8 cellular contexts compared by ENCODE assay signal in genomic region chr6:108781419-108782110, GRCh38.
DNase-seq lines count a peak whose midpoint lies in the region; ATAC-seq and TF ChIP-seq lines count a peak whose summit lies in the region.

No MANE protein-coding gene starts in this region.

- peak overlapping the region; percentile 58 for H2AFZ ChIP-seq in ACC112 (ENCODE audit: low read length, unreplicated experiment)

- H3K4me1 ChIP-seq in ACC112 (ENCODE audit: control insufficient read depth, insufficient read depth, low read length, unreplicated experiment), result peaks cover 27% of the 10 kb centered on the region
- peaks cover 4% of the 10 kb centered on the region for H3K4me1 ChIP-seq in mucosa of stomach (ENCODE audit: control insufficient read depth, insufficient read depth, low read length)

- no peaks in the 10 kb centered on the region for H3K9me3 ChIP-seq in mucosa of stomach (ENCODE audit: control insufficient read depth, low read length)

- H3K27me3 ChIP-seq in ACC112 (ENCODE audit: insufficient read depth, low read length) (no peaks in the 10 kb centered on the region), mucosa of stomach (ENCODE audit: control insufficient read depth, insufficient read depth, low read length) (no peaks in the 10 kb centered on the region)

- no peak for TF ChIP-seq CTCF in coronary artery (IDR thresholded peaks at IDR 0.05)

- no peak overlapping the region for H3K27ac ChIP-seq in ACC112 (ENCODE audit: low read depth, low read length)
- H3K27ac ChIP-seq in coronary artery, result peak overlapping the region; percentile 35 to 39

- H3K4me3 ChIP-seq in ACC112 (ENCODE audit: low read depth, low read length), result peak overlapping the region; percentile 74
- H3K4me3 ChIP-seq in coronary artery, result peak overlapping the region; percentile 65
- H3K4me3 ChIP-seq in mucosa of stomach (ENCODE audit: low read length), result peak overlapping the region; percentile 76

- H3K36me3 ChIP-seq in ACC112 (ENCODE audit: insufficient read depth, low read length) (no peaks in the 10 kb centered on the region), mucosa of stomach (ENCODE audit: control insufficient read depth, insufficient read depth, low read length) (no peaks in the 10 kb centered on the region)

- H3K79me2 ChIP-seq in ACC112 (ENCODE audit: control insufficient read depth, insufficient read depth, low read length, unreplicated experiment), result no peaks in the 10 kb centered on the region

- ATAC-seq in GM21447 (IDR thresholded peaks at IDR 0.05; ENCODE audit: unreplicated experiment) (no peak), HG03521 (IDR thresholded peaks at IDR 0.05; ENCODE audit: unreplicated experiment) (no peak)

- peak overlapping the region; percentile 71 for H3K9ac ChIP-seq in mucosa of stomach (ENCODE audit: low read length)

- DNase-seq in NCI-H69 (lab: John Stamatoyannopoulos, UW), result peak; percentile 63
- no peak for DNase-seq in coronary artery (ENCODE audit: low spot score)
- no peak for DNase-seq in activated effector memory CD4-positive, alpha-beta T cell treated with Interleukin-2 at 50 U/mL for 16 hours
- DNase-seq in inferior parietal cortex (ENCODE audit: extremely low spot score), result no peak
